Comparison of ENCODE assay signal across 13 cellular contexts in genomic region chrX:138858438-138858837, GRCh38.
A peak's percentile ranks its signal among the peaks of the same experiment; 100 is the strongest.
DNase-seq lines count a peak whose midpoint lies in the region; ATAC-seq and TF ChIP-seq lines count a peak whose summit lies in the region.
"Had no signal": no experiment of that assay in that cellular context is flagged by ENCODE, and none has a peak within 500 bp of the region (broad histone marks: within the 10 kb centered on the region; RNA-seq: fewer than 3 reads in every experiment).

No MANE protein-coding gene starts in this region.

- TF ChIP-seq POLR2A in gastrocnemius medialis (IDR thresholded peaks at IDR 0.05), result no peak

- H3K4me3 ChIP-seq in AG10803 (ENCODE audit: low read length) (no peak overlapping the region), coronary artery (no peak overlapping the region), gastrocnemius medialis (no peak overlapping the region)
- H3K4me3 ChIP-seq: vagina had no signal

- DNase-seq in AG10803 (ENCODE audit: low read depth) (peak; percentile 88), SW480 (ENCODE audit: low spot score) (peak; percentile 72), foreskin melanocyte (peak; percentile 11), coronary artery (ENCODE audit: low spot score) (no peak), gastrocnemius medialis (no peak)
- DNase-seq: activated naive CD8-positive, alpha-beta T cell treated with anti-CD3 and anti-CD28 coated beads, Interleukin-2, amount 10 ng/mL, durations not matched to agents 7 days and 5 days; CD4-positive, alpha-beta T cell; naive thymus-derived CD4-positive, alpha-beta T cell; NCI-H774 had no signal

- H3K9me3 ChIP-seq in gastrocnemius medialis, result no peaks in the 10 kb centered on the region
- H3K9me3 ChIP-seq: vagina had no signal

- ATAC-seq in HG03442 (IDR thresholded peaks at IDR 0.05; ENCODE audit: unreplicated experiment) (peak; percentile 63), gastrocnemius medialis (no peak), HG02840 (IDR thresholded peaks at IDR 0.05; ENCODE audit: low FRiP score, unreplicated experiment) (no peak)
- ATAC-seq in activated CD4-positive, CD25-positive, alpha-beta regulatory T cell treated with anti-CD3 and anti-CD28 coated beads, Interleukin-2, amount 50 U/mL, for 24 hours, result no peak
- ATAC-seq: naive thymus-derived CD4-positive, alpha-beta T cell had no signal

- H3K27me3 ChIP-seq in gastrocnemius medialis, result no peaks in the 10 kb centered on the region
- H3K27me3 ChIP-seq: vagina had no signal

- intact Hi-C loops in gastrocnemius medialis (cut with DNase I; ENCODE audit: low total_unique reads), result no loop called here

- no peaks in the 10 kb centered on the region for H3K36me3 ChIP-seq in gastrocnemius medialis
- H3K36me3 ChIP-seq: vagina had no signal

- TF ChIP-seq CTCF in AG10803 (conservative IDR thresholded peaks at IDR 0.05; ENCODE audit: low read length) (no peak), coronary artery (IDR thresholded peaks at IDR 0.05) (no peak), gastrocnemius medialis (IDR thresholded peaks at IDR 0.05 in 4 of 5, conservative IDR thresholded peaks at IDR 0.05 in 1 of 5) (no peak)

- H3K27ac ChIP-seq in coronary artery, result no peak overlapping the region
- no peak overlapping the region for H3K27ac ChIP-seq in gastrocnemius medialis
- H3K27ac ChIP-seq: vagina had no signal

- no peaks in the 10 kb centered on the region for H3K4me1 ChIP-seq in gastrocnemius medialis
- H3K4me1 ChIP-seq: vagina had no signal

- in situ Hi-C loops in gastrocnemius medialis (cut with MboI; ENCODE audit: low sequenced_read_pairs in 4 of 4), result no loop called here

Comparison
In these comparisons a context has a peak if more than half of its experiments do, and no peak if none do; other contexts are left out.
1. DNase-seq: peak in AG10803 (single experiment), SW480 (single experiment) and foreskin melanocyte (single experiment); none in coronary artery (single experiment) and gastrocnemius medialis (0 of 2).